ENCODE assay signal across 22 cellular contexts in genomic region chr11:118375980-118376379, GRCh38. TPM values are rescaled to one million over a fixed set of nuclear protein-coding genes. Genes with fewer than 3 reads are reported as not detected.
A peak's percentile ranks its signal among the peaks of the same experiment; 100 is the strongest.
DNase-seq lines count a peak whose midpoint lies in the region; ATAC-seq and TF ChIP-seq lines count a peak whose summit lies in the region.
"Had no signal": no experiment of that assay in that cellular context is flagged by ENCODE, and none has a peak within 500 bp of the region (broad histone marks: within the 10 kb centered on the region; RNA-seq: fewer than 3 reads in every experiment).

No MANE protein-coding gene starts in this region.

- no peak overlapping the region for H3K4me3 Mint-ChIP-seq in activated CD4-positive, alpha-beta T cell treated with anti-CD3 and anti-CD28 coated beads, Interleukin-2, amount 10 ng/mL, durations not matched to agents 7 days and 5 days
- no peak overlapping the region for H3K4me3 Mint-ChIP-seq in activated T-helper 1 cell treated with anti-CD3 and anti-CD28 coated beads, Interleukin-12 subunit alpha, Interleukin-12 subunit beta, Interleukin-2, Interleukin-4 antibody, amounts not matched to agents 30 ng/mL and 10 ng/mL and 1 ng/mL, durations not matched to agents 14 hours and 24 hours and 36 hours
- H3K4me3 Mint-ChIP-seq in naive thymus-derived CD4-positive, alpha-beta T cell: no peak overlapping the region
- H3K4me3 Mint-ChIP-seq: HFFc6 had no signal

- H3K36me3 Mint-ChIP-seq in activated CD4-positive, alpha-beta T cell treated with anti-CD3 and anti-CD28 coated beads, Interleukin-2, amount 10 ng/mL, durations not matched to agents 7 days and 5 days (ENCODE audit: low read depth): peaks cover 68% of the 10 kb centered on the region
- H3K36me3 Mint-ChIP-seq in activated T-helper 1 cell treated with anti-CD3 and anti-CD28 coated beads, Interleukin-12 subunit alpha, Interleukin-12 subunit beta, Interleukin-2, Interleukin-4 antibody, amounts not matched to agents 30 ng/mL and 10 ng/mL and 1 ng/mL, durations not matched to agents 14 hours and 24 hours and 36 hours (ENCODE audit: low read depth): peaks cover 58% of the 10 kb centered on the region
- peaks cover 0 to 65% (median 40%) of the 10 kb centered on the region in 5 donors for H3K36me3 Mint-ChIP-seq in naive thymus-derived CD4-positive, alpha-beta T cell

- no peak for TF ChIP-seq CTCF in HEK293 (tag by site-specific recombination; IDR thresholded peaks at IDR 0.05)
- TF ChIP-seq CTCF in mammary epithelial cell (conservative IDR thresholded peaks at IDR 0.05 in 1 of 2, IDR thresholded peaks at IDR 0.05 in 1 of 2; ENCODE audit: extremely low read depth in 1 of 2, insufficient read depth in 1 of 2, low read depth in 1 of 2, low read length in 2 of 2): no peak

- H4K20me1 ChIP-seq in mammary epithelial cell (ENCODE audit: insufficient read depth, low read length): no peaks in the 10 kb centered on the region

- no peaks in the 10 kb centered on the region for H3K27me3 ChIP-seq in naive thymus-derived CD4-positive, alpha-beta T cell (ENCODE audit: control insufficient read depth in 2 of 2, insufficient read depth in 2 of 2, low read length in 2 of 2)
- no peaks in the 10 kb centered on the region for H3K27me3 ChIP-seq in mammary epithelial cell (ENCODE audit: insufficient read depth, low read length)

- dilution Hi-C loops in mammary epithelial cell (cut with HindIII; ENCODE audit: low sequenced_read_pairs): no loop called here

- no peak overlapping the region for H2AFZ ChIP-seq in mammary epithelial cell (ENCODE audit: low read depth, low read length)

- no peak overlapping the region for H3K4me3 ChIP-seq in HEK293 (ENCODE audit: low read depth, low read length)
- no peak overlapping the region for H3K4me3 ChIP-seq in naive thymus-derived CD4-positive, alpha-beta T cell (ENCODE audit: low read length)
- no peak overlapping the region for H3K4me3 ChIP-seq in mammary epithelial cell (replicated peaks in 1 of 3; ENCODE audit: insufficient read depth in 1 of 3, low read depth in 2 of 3, low read length in 3 of 3)
- H3K4me3 ChIP-seq: A549, GM12878 had no signal

- peak overlapping the region; percentile 19 for H3K27ac Mint-ChIP-seq in activated CD4-positive, alpha-beta T cell treated with anti-CD3 and anti-CD28 coated beads, Interleukin-2, amount 10 ng/mL, durations not matched to agents 7 days and 5 days
- H3K27ac Mint-ChIP-seq in activated T-helper 1 cell treated with anti-CD3 and anti-CD28 coated beads, Interleukin-12 subunit alpha, Interleukin-12 subunit beta, Interleukin-2, Interleukin-4 antibody, amounts not matched to agents 30 ng/mL and 10 ng/mL and 1 ng/mL, durations not matched to agents 14 hours and 24 hours and 36 hours: peak overlapping the region; percentile 4
- peak overlapping the region in 7 of 9 donors; percentile 14 to 73 (median 49) for H3K27ac Mint-ChIP-seq in naive thymus-derived CD4-positive, alpha-beta T cell
- H3K27ac Mint-ChIP-seq: HFFc6 had no signal

- BruUV-seq in mammary epithelial cell (replicated peaks; lab: Mats Ljungman, UMichigan): no TSS peak

- in situ Hi-C loops in mammary epithelial cell (cut with MboI; ENCODE audit: low sequenced_read_pairs in 2 of 2): loop anchor here in 1 of 2 donors (25.0 kb wide), 1 partner anchor 111 kb away; no protein-coding TSS in a partner anchor

- H3K27me3 Mint-ChIP-seq in activated CD4-positive, alpha-beta T cell treated with anti-CD3 and anti-CD28 coated beads, Interleukin-2, amount 10 ng/mL, durations not matched to agents 7 days and 5 days: no peaks in the 10 kb centered on the region
- no peaks in the 10 kb centered on the region for H3K27me3 Mint-ChIP-seq in activated T-helper 1 cell treated with anti-CD3 and anti-CD28 coated beads, Interleukin-12 subunit alpha, Interleukin-12 subunit beta, Interleukin-2, Interleukin-4 antibody, amounts not matched to agents 30 ng/mL and 10 ng/mL and 1 ng/mL, durations not matched to agents 14 hours and 24 hours and 36 hours (ENCODE audit: insufficient read depth)
- H3K27me3 Mint-ChIP-seq in naive thymus-derived CD4-positive, alpha-beta T cell: no peaks in the 10 kb centered on the region

- H3K4me2 ChIP-seq in mammary epithelial cell (ENCODE audit: insufficient read depth, low read depth, low read length): no peak overlapping the region
- H3K4me2 ChIP-seq: A549, KMS-11 had no signal

- CTCF ChIA-PET in activated CD4-positive, alpha-beta T cell treated with anti-CD3 and anti-CD28 coated beads, Interleukin-2, amount 10 ng/mL, durations not matched to agents 7 days and 5 days (lab: Charles Lee): interaction anchor here (0.9 to 1.0 kb wide), 2 partner anchors 13 to 30 kb away, joined by 3 to 4 read pairs; no protein-coding TSS in a partner anchor
- CTCF ChIA-PET in HEK293 (lab: Yijun Ruan, JAX): interaction anchor here (0.6 to 1.1 kb wide), 6 partner anchors 13 to 828 kb away, joined by 3 to 5 read pairs (median 3); no protein-coding TSS in a partner anchor
- CTCF ChIA-PET in naive thymus-derived CD4-positive, alpha-beta T cell (lab: Charles Lee): interaction anchor here (1.0 kb wide), 1 partner anchor 80 kb away, joined by 4 read pairs; no protein-coding TSS in a partner anchor
- CTCF ChIA-PET in mammary epithelial cell (lab: Charles Lee; ENCODE audit: low non-redundant PET): no interaction called here

- H3K9me3 ChIP-seq in HEK293 (ENCODE audit: control insufficient read depth, insufficient read depth, low read depth, low read length) (no peaks in the 10 kb centered on the region), mammary epithelial cell (replicated peaks; ENCODE audit: insufficient read depth, low read length) (no peaks in the 10 kb centered on the region)
- H3K9me3 ChIP-seq in naive thymus-derived CD4-positive, alpha-beta T cell (ENCODE audit: control insufficient read depth in 2 of 3, low read length in 3 of 3): no peaks in the 10 kb centered on the region
- H3K9me3 ChIP-seq: A549 had no signal

- H3K27ac ChIP-seq in HEK293 (ENCODE audit: extremely low read depth, low read depth, low read length): no peak overlapping the region
- no peak overlapping the region for H3K27ac ChIP-seq in naive thymus-derived CD4-positive, alpha-beta T cell (ENCODE audit: low read depth, low read length)
- H3K27ac ChIP-seq in mammary epithelial cell (ENCODE audit: insufficient read depth, low read depth, low read length): no peak overlapping the region
- H3K27ac ChIP-seq: A549, KMS-11, RWPE1 had no signal

- H3K4me1 ChIP-seq in HEK293 (ENCODE audit: control insufficient read depth, insufficient read depth, low read length) (no peaks in the 10 kb centered on the region), mammary epithelial cell (ENCODE audit: insufficient read depth, low read length) (peaks cover 7% of the 10 kb centered on the region)
- H3K4me1 ChIP-seq in naive thymus-derived CD4-positive, alpha-beta T cell (ENCODE audit: control insufficient read depth in 2 of 2, insufficient read depth in 2 of 2, low read length in 2 of 2): no peaks in the 10 kb centered on the region
- H3K4me1 ChIP-seq: A549 had no signal

- POLR2A ChIA-PET in activated CD4-positive, alpha-beta T cell treated with anti-CD3 and anti-CD28 coated beads, Interleukin-2, amount 10 ng/mL, durations not matched to agents 7 days and 5 days (lab: Charles Lee): no interaction called here
- POLR2A ChIA-PET in HEK293 (lab: Yijun Ruan, JAX): no interaction called here
- POLR2A ChIA-PET in naive thymus-derived CD4-positive, alpha-beta T cell (lab: Charles Lee): interaction anchor here (0.8 to 1.1 kb wide), 2 partner anchors 10 to 60 kb away, joined by 3 read pairs; no protein-coding TSS in a partner anchor

- no peaks in the 10 kb centered on the region for H3K9me3 Mint-ChIP-seq in activated CD4-positive, alpha-beta T cell treated with anti-CD3 and anti-CD28 coated beads, Interleukin-2, amount 10 ng/mL, durations not matched to agents 7 days and 5 days
- no peaks in the 10 kb centered on the region for H3K9me3 Mint-ChIP-seq in activated T-helper 1 cell treated with anti-CD3 and anti-CD28 coated beads, Interleukin-12 subunit alpha, Interleukin-12 subunit beta, Interleukin-2, Interleukin-4 antibody, amounts not matched to agents 30 ng/mL and 10 ng/mL and 1 ng/mL, durations not matched to agents 14 hours and 24 hours and 36 hours
- H3K9me3 Mint-ChIP-seq in naive thymus-derived CD4-positive, alpha-beta T cell: no peaks in the 10 kb centered on the region
- H3K9me3 Mint-ChIP-seq: HFFc6 had no signal

- no peak for ATAC-seq in naive thymus-derived CD4-positive, alpha-beta T cell
- no peak for ATAC-seq in HG03135 (IDR thresholded peaks at IDR 0.05; ENCODE audit: unreplicated experiment)
- ATAC-seq: A549, GM12878 had no signal

- no peak for DNase-seq in activated CD4-positive, alpha-beta T cell treated with anti-CD3 and anti-CD28 coated beads, Interleukin-2, amount 10 ng/mL, durations not matched to agents 7 days and 5 days
- DNase-seq in activated CD4-positive, alpha-beta T cell treated with anti-CD3 and anti-CD28 coated beads for 4 hours: no peak
- no peak for DNase-seq in activated T-helper 1 cell treated with anti-CD3 and anti-CD28 coated beads, Interleukin-12 subunit alpha, Interleukin-12 subunit beta, Interleukin-2, Interleukin-4 antibody, amounts not matched to agents 30 ng/mL and 10 ng/mL and 1 ng/mL, durations not matched to agents 14 hours and 24 hours and 36 hours (ENCODE audit: low spot score)
- DNase-seq in naive thymus-derived CD4-positive, alpha-beta T cell: no peak
- DNase-seq in cerebellar cortex (ENCODE audit: low spot score) (no peak), mammary epithelial cell (no peak)
- DNase-seq: C1 segment of cervical spinal cord, DMS 273 treated with DMSO at 0.1 percent for 48 hours, GDM1, HFFc6, NCI-H1436 treated with DMSO at 0.1 percent for 48 hours, NCI-H2081, NCI-H510A, NCI-H774 had no signal

- no peak overlapping the region for H3K9ac ChIP-seq in mammary epithelial cell (ENCODE audit: insufficient read depth, low read length)
- H3K9ac ChIP-seq: KMS-11 had no signal

- H3K4me1 Mint-ChIP-seq in activated CD4-positive, alpha-beta T cell treated with anti-CD3 and anti-CD28 coated beads, Interleukin-2, amount 10 ng/mL, durations not matched to agents 7 days and 5 days: peaks cover 6% of the 10 kb centered on the region
- H3K4me1 Mint-ChIP-seq in activated T-helper 1 cell treated with anti-CD3 and anti-CD28 coated beads, Interleukin-12 subunit alpha, Interleukin-12 subunit beta, Interleukin-2, Interleukin-4 antibody, amounts not matched to agents 30 ng/mL and 10 ng/mL and 1 ng/mL, durations not matched to agents 14 hours and 24 hours and 36 hours (ENCODE audit: low read depth): peaks cover 7% of the 10 kb centered on the region
- H3K4me1 Mint-ChIP-seq in naive thymus-derived CD4-positive, alpha-beta T cell: peaks cover 0 to 4% (median 0%) of the 10 kb centered on the region in 7 donors

- H3K36me3 ChIP-seq in HEK293 (ENCODE audit: control insufficient read depth in 2 of 2, insufficient read depth in 1 of 2, low read length in 2 of 2): peaks cover 30 to 98% of the 10 kb centered on the region in 2 experiments
- H3K36me3 ChIP-seq in naive thymus-derived CD4-positive, alpha-beta T cell (ENCODE audit: control insufficient read depth in 2 of 3, insufficient read depth in 3 of 3, low read length in 3 of 3): peaks cover 50 to 97% (median 52%) of the 10 kb centered on the region in 3 experiments
- peaks cover 31% of the 10 kb centered on the region for H3K36me3 ChIP-seq in mammary epithelial cell (ENCODE audit: insufficient read depth, low read length)

- no peaks in the 10 kb centered on the region for H3K79me2 ChIP-seq in mammary epithelial cell (ENCODE audit: insufficient read depth, low read length)

- intact Hi-C loops in activated T-helper 1 cell treated with anti-CD3 and anti-CD28 coated beads, Interleukin-12 subunit alpha, Interleukin-12 subunit beta, Interleukin-2, Interleukin-4 antibody, amounts not matched to agents 30 ng/mL and 10 ng/mL and 1 ng/mL, durations not matched to agents 14 hours and 24 hours and 36 hours (cut with micrococcal nuclease): no loop called here
- intact Hi-C loops in naive thymus-derived CD4-positive, alpha-beta T cell (cut with micrococcal nuclease): no loop called here
- intact Hi-C loops in mammary epithelial cell (cut with micrococcal nuclease): no loop called here

RNA-seq across cellular contexts. Expression of gene UBE4A, which starts 16.6 kb away (rescaled TPM):
- total RNA-seq in activated CD4-positive, alpha-beta T cell treated with anti-CD3 and anti-CD28 coated beads, Interleukin-2, amount 10 ng/mL, durations not matched to agents 7 days and 5 days: 10 to 100 TPM; 42.6 to 49.1 TPM
- 44.1 and 46.0 TPM in 2 replicates for total RNA-seq in activated T-helper 1 cell treated with anti-CD3 and anti-CD28 coated beads, Interleukin-12 subunit alpha, Interleukin-12 subunit beta, Interleukin-2, Interleukin-4 antibody, amounts not matched to agents 30 ng/mL and 10 ng/mL and 1 ng/mL, durations not matched to agents 14 hours and 24 hours and 36 hours
- 10 to 100 TPM; 38.4 to 54.5 (median 46.9) TPM for total RNA-seq in naive thymus-derived CD4-positive, alpha-beta T cell
- polyA plus RNA-seq in naive thymus-derived CD4-positive, alpha-beta T cell: 10 to 100 TPM; 20.3 to 31.7 TPM
- 10 to 100 TPM; 31.9 to 54.3 TPM for total RNA-seq in mammary epithelial cell
- polyA plus RNA-seq in mammary epithelial cell: 9.4 TPM
- polyA minus RNA-seq in mammary epithelial cell: 73.2 TPM

RNA-seq across cellular contexts. Expression of gene ATP5MG, which starts 25.4 kb away (rescaled TPM):
- 100 to 1,000 TPM; 195 to 272 TPM for total RNA-seq in activated CD4-positive, alpha-beta T cell treated with anti-CD3 and anti-CD28 coated beads, Interleukin-2, amount 10 ng/mL, durations not matched to agents 7 days and 5 days
- 205 and 216 TPM in 2 replicates for total RNA-seq in activated T-helper 1 cell treated with anti-CD3 and anti-CD28 coated beads, Interleukin-12 subunit alpha, Interleukin-12 subunit beta, Interleukin-2, Interleukin-4 antibody, amounts not matched to agents 30 ng/mL and 10 ng/mL and 1 ng/mL, durations not matched to agents 14 hours and 24 hours and 36 hours
- total RNA-seq in naive thymus-derived CD4-positive, alpha-beta T cell: 100 to 1,000 TPM; 140 to 241 (median 154) TPM
- 100 to 1,000 TPM; 525 to 842 TPM for polyA plus RNA-seq in naive thymus-derived CD4-positive, alpha-beta T cell
- 100 to 1,000 TPM in 1 of 2 donors, 10 to 100 TPM in 1; 24.8 to 187 TPM for total RNA-seq in mammary epithelial cell
- 266 TPM for polyA plus RNA-seq in mammary epithelial cell
- 109 TPM for polyA minus RNA-seq in mammary epithelial cell

RNA-seq across cellular contexts. Expression of gene CD3G, which starts 31.8 kb away (rescaled TPM):
- total RNA-seq in activated CD4-positive, alpha-beta T cell treated with anti-CD3 and anti-CD28 coated beads, Interleukin-2, amount 10 ng/mL, durations not matched to agents 7 days and 5 days: 100 to 1,000 TPM; 264 to 268 TPM
- 134 and 145 TPM in 2 replicates for total RNA-seq in activated T-helper 1 cell treated with anti-CD3 and anti-CD28 coated beads, Interleukin-12 subunit alpha, Interleukin-12 subunit beta, Interleukin-2, Interleukin-4 antibody, amounts not matched to agents 30 ng/mL and 10 ng/mL and 1 ng/mL, durations not matched to agents 14 hours and 24 hours and 36 hours
- 100 to 1,000 TPM; 122 to 220 (median 192) TPM for total RNA-seq in naive thymus-derived CD4-positive, alpha-beta T cell
- polyA plus RNA-seq in naive thymus-derived CD4-positive, alpha-beta T cell: 100 to 1,000 TPM; 333 to 459 TPM
- not detected for total RNA-seq in mammary epithelial cell
- polyA plus RNA-seq in mammary epithelial cell: not detected
- not detected for polyA minus RNA-seq in mammary epithelial cell
- total RNA-seq: H4, HFFc6, M059J had no signal
- polyA plus RNA-seq: A549 had no signal

RNA-seq across cellular contexts. Expression of gene CD3D, which starts 33.5 kb away (rescaled TPM):
- 100 to 1,000 TPM; 489 to 557 TPM for total RNA-seq in activated CD4-positive, alpha-beta T cell treated with anti-CD3 and anti-CD28 coated beads, Interleukin-2, amount 10 ng/mL, durations not matched to agents 7 days and 5 days
- total RNA-seq in activated T-helper 1 cell treated with anti-CD3 and anti-CD28 coated beads, Interleukin-12 subunit alpha, Interleukin-12 subunit beta, Interleukin-2, Interleukin-4 antibody, amounts not matched to agents 30 ng/mL and 10 ng/mL and 1 ng/mL, durations not matched to agents 14 hours and 24 hours and 36 hours: 486 and 491 TPM in 2 replicates
- total RNA-seq in naive thymus-derived CD4-positive, alpha-beta T cell: 100 to 1,000 TPM; 232 to 597 (median 352) TPM
- polyA plus RNA-seq in naive thymus-derived CD4-positive, alpha-beta T cell: 1,000 to 10,000 TPM in 1 of 2 donors, 100 to 1,000 TPM in 1; 947 to 1,287 TPM
- total RNA-seq in mammary epithelial cell: not detected
- polyA plus RNA-seq in mammary epithelial cell: not detected
- polyA minus RNA-seq in mammary epithelial cell: not detected
- total RNA-seq: H4, HFFc6, M059J had no signal
- polyA plus RNA-seq: A549 had no signal

Comparison
In these comparisons a context has a peak if more than half of its experiments do, and no peak if none do; other contexts are left out.
1. RNA of gene CD3G, which starts 31.8 kb away (total RNA-seq): 264 to 268 TPM in activated CD4-positive, alpha-beta T cell treated with anti-CD3 and anti-CD28 coated beads, Interleukin-2, amount 10 ng/mL, durations not matched to agents 7 days and 5 days, 122 to 220 TPM in naive thymus-derived CD4-positive, alpha-beta T cell and 134 to 145 TPM in activated T-helper 1 cell treated with anti-CD3 and anti-CD28 coated beads, Interleukin-12 subunit alpha, Interleukin-12 subunit beta, Interleukin-2, Interleukin-4 antibody, amounts not matched to agents 30 ng/mL and 10 ng/mL and 1 ng/mL, durations not matched to agents 14 hours and 24 hours and 36 hours; not detected in mammary epithelial cell; every median in the first group is over 100 times any median in the second.
2. Peak in every context shown above with its lines, with median percentiles within 50 percentile points of each other: H3K27ac Mint-ChIP-seq.